In genomic region chr1:156645058-156645457, GRCh38 we compare ENCODE assay signal across 23 cellular contexts. TPM values are rescaled to one million over a fixed set of nuclear protein-coding genes. Genes with fewer than 3 reads are reported as not detected.
DNase-seq lines count a peak whose midpoint lies in the region; ATAC-seq, FAIRE-seq and TF ChIP-seq lines count a peak whose summit lies in the region.
"Had no signal": no experiment of that assay in that cellular context is flagged by ENCODE, and none has a peak within 500 bp of the region (broad histone marks: within the 10 kb centered on the region; RNA-seq: fewer than 3 reads in every experiment).

No MANE protein-coding gene starts in this region.

- no peak overlapping the region for H3K27ac Mint-ChIP-seq in activated naive CD8-positive, alpha-beta T cell treated with anti-CD3 and anti-CD28 coated beads, Interleukin-2, amount 10 ng/mL, durations not matched to agents 7 days and 5 days
- H3K27ac Mint-ChIP-seq in activated naive CD8-positive, alpha-beta T cell treated with anti-CD3 and anti-CD28 coated beads, Interleukin-2, amount 50 U/mL, for 24 hours, result no peak overlapping the region
- peak overlapping the region in 4 of 5 experiments; percentile 83 to 91 (median 86) for H3K27ac Mint-ChIP-seq in brain
- H3K27ac Mint-ChIP-seq in neural progenitor cell, result no peak overlapping the region
- H3K27ac Mint-ChIP-seq: CD4-positive, alpha-beta memory T cell; HFFc6 had no signal

- peak; percentile 25 for DNase-seq in activated naive CD8-positive, alpha-beta T cell treated with anti-CD3 and anti-CD28 coated beads, Interleukin-2, amount 10 ng/mL, durations not matched to agents 7 days and 5 days
- no peak for DNase-seq in activated naive CD8-positive, alpha-beta T cell treated with anti-CD3 and anti-CD28 coated beads, Interleukin-2, amount 50 U/mL, for 24 hours
- DNase-seq in H1 (ENCODE audit: low read depth in 1 of 2, low spot score in 2 of 2), result no peak
- DNase-seq in neural progenitor cell (ENCODE audit: low spot score), result no peak
- no peak for DNase-seq in NCI-H146 (lab: John Stamatoyannopoulos, UW)
- no peak for DNase-seq in NOMO-1 treated with dmso at 0.1 percent for 144 hours (lab: John Stamatoyannopoulos, UW; ENCODE audit: unreplicated experiment)
- DNase-seq: 8988T; Calu3; CD4-positive, alpha-beta memory T cell; DMS79 treated with DMSO at 0.1 percent for 48 hours; GM23248; HFFc6 had no signal

- peaks cover 13% of the 10 kb centered on the region; the same call in 1 of the 2 replicates for H3K23me2 ChIP-seq in H1 (ENCODE audit: low read depth, low read length)

- POLR2A ChIA-PET in activated naive CD8-positive, alpha-beta T cell treated with anti-CD3 and anti-CD28 coated beads, Interleukin-2, amount 10 ng/mL, durations not matched to agents 7 days and 5 days (lab: Charles Lee), result no interaction called here
- POLR2A ChIA-PET in H1 (lab: Charles Lee; ENCODE audit: partially characterized antibody), result interaction anchor here (1.4 to 4.5 kb wide), 4 partner anchors 18 to 60 kb away, joined by 3 to 22 read pairs (median 10); partner anchors contain the start of gene NES

- H3K9me3 Mint-ChIP-seq in activated naive CD8-positive, alpha-beta T cell treated with anti-CD3 and anti-CD28 coated beads, Interleukin-2, amount 10 ng/mL, durations not matched to agents 7 days and 5 days, result no peaks in the 10 kb centered on the region
- H3K9me3 Mint-ChIP-seq in activated naive CD8-positive, alpha-beta T cell treated with anti-CD3 and anti-CD28 coated beads, Interleukin-2, amount 50 U/mL, for 24 hours, result no peaks in the 10 kb centered on the region
- H3K9me3 Mint-ChIP-seq in brain (peaks cover 0 to 2% (median 0%) of the 10 kb centered on the region in 5 experiments), neural progenitor cell (no peaks in the 10 kb centered on the region)
- H3K9me3 Mint-ChIP-seq: HFFc6 had no signal

- H4K5ac ChIP-seq in H1 (ENCODE audit: insufficient read length, low read depth, low read length), result no peak overlapping the region

- H3K27me3 Mint-ChIP-seq in activated naive CD8-positive, alpha-beta T cell treated with anti-CD3 and anti-CD28 coated beads, Interleukin-2, amount 10 ng/mL, durations not matched to agents 7 days and 5 days, result peaks cover 85% of the 10 kb centered on the region
- peaks cover 85% of the 10 kb centered on the region for H3K27me3 Mint-ChIP-seq in activated naive CD8-positive, alpha-beta T cell treated with anti-CD3 and anti-CD28 coated beads, Interleukin-2, amount 50 U/mL, for 24 hours
- H3K27me3 Mint-ChIP-seq in brain (peaks cover 41% of the 10 kb centered on the region), neural progenitor cell (ENCODE audit: insufficient read depth, low read depth) (peaks cover 48% of the 10 kb centered on the region)

- no peak overlapping the region for H3K4ac ChIP-seq in H1 (replicated peaks; ENCODE audit: insufficient read length, low read depth, low read length)

- no peak overlapping the region for H2AFZ ChIP-seq in H1 (ENCODE audit: low read length)
- no peak overlapping the region for H2AFZ ChIP-seq in neural progenitor cell (replicated peaks)
- H2AFZ ChIP-seq: GM23248 had no signal

- no peak overlapping the region for H2BK12ac ChIP-seq in H1 (ENCODE audit: low read depth, low read length)

- no peaks in the 10 kb centered on the region for H3K36me3 ChIP-seq in H1 (ENCODE audit: control insufficient read depth in 2 of 4, insufficient read depth in 4 of 4, low read length in 3 of 4)
- no peaks in the 10 kb centered on the region for H3K36me3 ChIP-seq in neural progenitor cell
- H3K36me3 ChIP-seq: BLaER1 had no signal

- H3K4me2 ChIP-seq in H1 (ENCODE audit: insufficient read depth in 1 of 2, low read depth in 2 of 2, low read length in 2 of 2) (no peak overlapping the region), neural progenitor cell (no peak overlapping the region)
- H3K4me2 ChIP-seq: BLaER1 had no signal

- H3K9ac ChIP-seq in H1 (replicated peaks in 1 of 4; ENCODE audit: extremely low read depth in 1 of 4, low read depth in 3 of 4, low read length in 3 of 4) (no peak overlapping the region), neural progenitor cell (no peak overlapping the region)
- H3K9ac ChIP-seq: BLaER1, GM23248 had no signal

- no peaks in the 10 kb centered on the region for H3K79me1 ChIP-seq in H1 (ENCODE audit: low read depth, low read length)

- H3K23ac ChIP-seq in H1 (ENCODE audit: insufficient read length), result no peak overlapping the region

- FAIRE-seq in H1 (lab: Jason Lieb, UNC), result no peak
- FAIRE-seq: GM12878, H54 had no signal

- H2BK120ac ChIP-seq in H1 (replicated peaks; ENCODE audit: low read depth, low read length), result no peak overlapping the region

- peaks cover 8 to 23% (median 15%) of the 10 kb centered on the region in 4 experiments for H3K4me1 ChIP-seq in H1 (replicated peaks in 1 of 4; ENCODE audit: control insufficient read depth in 3 of 4, insufficient read depth in 4 of 4, low read length in 3 of 4)
- peaks cover 6% of the 10 kb centered on the region for H3K4me1 ChIP-seq in neural progenitor cell

- CTCF ChIA-PET in H1 (lab: Charles Lee; ENCODE audit: partially characterized antibody), result interaction anchor here (0.5 to 43.0 kb wide), 7 partner anchors 15 to 1777 kb away, joined by 3 to 868 read pairs (median 6); partner anchors contain the start of genes HAPLN2, NES and NTRK1

- H3K27ac ChIP-seq in H1 (ENCODE audit: low read depth, low read length) (no peak overlapping the region), neural progenitor cell (no peak overlapping the region)
- H3K27ac ChIP-seq: BLaER1, GM23248, HL-60 had no signal

- 87% methylated on average over 3 of the region's 3 CpGs; no CpG with 5 or more reads in 1 of the 2 experiments for WGBS in H1 (ENCODE audit: extremely low coverage in 1 of 2, insufficient coverage in 1 of 2, insufficient read length in 1 of 2, insufficient replicate concordance in 2 of 2, low coverage in 1 of 2, low lambda C conversion rate in 2 of 2, missing lambda C conversion rate in 1 of 2), 2 experiments

- no peak overlapping the region for H3K4me3 ChIP-seq in H1 (ENCODE audit: extremely low read depth in 1 of 4, insufficient read depth in 2 of 4, low read depth in 3 of 4, low read length in 4 of 4)
- no peak overlapping the region for H3K4me3 ChIP-seq in neural progenitor cell
- H3K4me3 ChIP-seq: BLaER1, GM12878, GM23248 had no signal

- no peak for TF ChIP-seq POLR2A in H1 (IDR thresholded peaks at IDR 0.05; ENCODE audit: control extremely low read depth in 1 of 2, low read depth in 2 of 2, low read length in 2 of 2)

- H2BK20ac ChIP-seq in H1 (ENCODE audit: low read length), result no peak overlapping the region

- ATAC-seq in activated naive CD8-positive, alpha-beta T cell treated with anti-CD3 and anti-CD28 coated beads, Interleukin-2, amount 10 ng/mL, durations not matched to agents 7 days and 5 days (ENCODE audit: low read depth), result no peak
- ATAC-seq in activated naive CD8-positive, alpha-beta T cell treated with anti-CD3 and anti-CD28 coated beads, Interleukin-2, amount 50 U/mL, for 24 hours, result no peak
- ATAC-seq in GM19395 (IDR thresholded peaks at IDR 0.05; ENCODE audit: unreplicated experiment), result no peak
- ATAC-seq: GM12878, HCT116 had no signal

- H3K14ac ChIP-seq in H1 (ENCODE audit: insufficient read length), result no peak overlapping the region

- peak overlapping the region; percentile 40; the same call in 1 of the 2 replicates for H2BK15ac ChIP-seq in H1 (ENCODE audit: low read length)

- H4K8ac ChIP-seq in H1 (ENCODE audit: extremely low read depth, insufficient read depth, low read length), result no peak overlapping the region

- H3K4me1 Mint-ChIP-seq in activated naive CD8-positive, alpha-beta T cell treated with anti-CD3 and anti-CD28 coated beads, Interleukin-2, amount 10 ng/mL, durations not matched to agents 7 days and 5 days, result peaks cover 41% of the 10 kb centered on the region
- H3K4me1 Mint-ChIP-seq in activated naive CD8-positive, alpha-beta T cell treated with anti-CD3 and anti-CD28 coated beads, Interleukin-2, amount 50 U/mL, for 24 hours, result peaks cover 22% of the 10 kb centered on the region
- H3K4me1 Mint-ChIP-seq in brain (peaks cover 50% of the 10 kb centered on the region), neural progenitor cell (peaks cover 17% of the 10 kb centered on the region)

- no peaks in the 10 kb centered on the region for H3K36me3 Mint-ChIP-seq in activated naive CD8-positive, alpha-beta T cell treated with anti-CD3 and anti-CD28 coated beads, Interleukin-2, amount 10 ng/mL, durations not matched to agents 7 days and 5 days
- H3K36me3 Mint-ChIP-seq in activated naive CD8-positive, alpha-beta T cell treated with anti-CD3 and anti-CD28 coated beads, Interleukin-2, amount 50 U/mL, for 24 hours (ENCODE audit: low read depth), result no peaks in the 10 kb centered on the region
- H3K36me3 Mint-ChIP-seq in brain (peaks cover 5% of the 10 kb centered on the region), neural progenitor cell (no peaks in the 10 kb centered on the region)
- H3K36me3 Mint-ChIP-seq: CD4-positive, alpha-beta memory T cell had no signal

- no peak for TF ChIP-seq CTCF in brain (conservative IDR thresholded peaks at IDR 0.05)
- no peak for TF ChIP-seq CTCF in H1 (IDR thresholded peaks at IDR 0.05; ENCODE audit: control extremely low read depth in 1 of 3, insufficient read depth in 1 of 3, low read depth in 1 of 3, low read length in 3 of 3)
- TF ChIP-seq CTCF in neural progenitor cell (IDR thresholded peaks at IDR 0.05), result no peak

- no peak overlapping the region for H2BK5ac ChIP-seq in H1 (ENCODE audit: low read depth, low read length)

- peaks cover 11 to 72% (median 55%) of the 10 kb centered on the region in 4 experiments for H3K27me3 ChIP-seq in H1 (replicated peaks in 1 of 4; ENCODE audit: control insufficient read depth in 3 of 4, extremely low read depth in 1 of 4, insufficient read depth in 3 of 4, low read length in 3 of 4)
- H3K27me3 ChIP-seq in neural progenitor cell, result peaks cover 100% of the 10 kb centered on the region

- no peak overlapping the region for H3K18ac ChIP-seq in H1 (ENCODE audit: extremely low read depth, low read length)

- H3K4me3 Mint-ChIP-seq in activated naive CD8-positive, alpha-beta T cell treated with anti-CD3 and anti-CD28 coated beads, Interleukin-2, amount 10 ng/mL, durations not matched to agents 7 days and 5 days, result no peak overlapping the region
- H3K4me3 Mint-ChIP-seq in activated naive CD8-positive, alpha-beta T cell treated with anti-CD3 and anti-CD28 coated beads, Interleukin-2, amount 50 U/mL, for 24 hours, result no peak overlapping the region
- H3K4me3 Mint-ChIP-seq in brain, result peak overlapping the region in 4 of 5 experiments; percentile 48 to 93 (median 74)
- peak overlapping the region; percentile 66 for H3K4me3 Mint-ChIP-seq in neural progenitor cell
- H3K4me3 Mint-ChIP-seq: CD4-positive, alpha-beta memory T cell; HFFc6 had no signal

- no peak for TF ChIP-seq EP300 in H1 (IDR thresholded peaks at IDR 0.05; ENCODE audit: borderline replicate concordance in 1 of 2, low read depth in 2 of 2, low read length in 2 of 2)

- H4K91ac ChIP-seq in H1 (replicated peaks; ENCODE audit: insufficient read length, low read length), result no peak overlapping the region

- no peak overlapping the region; the same call in 1 of the 2 replicates for H2AK5ac ChIP-seq in H1 (ENCODE audit: low read depth, low read length)

- H3K56ac ChIP-seq in H1 (replicated peaks; ENCODE audit: insufficient read length, low read depth, low read length), result no peak overlapping the region

- H3K79me2 ChIP-seq in H1 (ENCODE audit: control insufficient read depth in 1 of 2, insufficient read depth in 2 of 2, low read length in 2 of 2) (no peaks in the 10 kb centered on the region), neural progenitor cell (ENCODE audit: low read depth) (no peaks in the 10 kb centered on the region)

- peaks cover 27% of the 10 kb centered on the region for H3F3A ChIP-seq in neural progenitor cell (ENCODE audit: low read depth)

- H3K9me3 ChIP-seq in H1 (ENCODE audit: insufficient read depth in 2 of 2, low read depth in 1 of 2, low read length in 1 of 2), result no peaks in the 10 kb centered on the region
- H3K9me3 ChIP-seq in neural progenitor cell (ENCODE audit: low read depth), result no peaks in the 10 kb centered on the region
- H3K9me3 ChIP-seq: BLaER1 had no signal

- peaks cover 0 to 6% of the 10 kb centered on the region in 2 experiments for H4K20me1 ChIP-seq in H1 (replicated peaks in 1 of 2; ENCODE audit: control insufficient read depth in 1 of 2, insufficient read depth in 2 of 2, low read length in 2 of 2)
- peaks cover 39% of the 10 kb centered on the region for H4K20me1 ChIP-seq in neural progenitor cell (ENCODE audit: low read depth)

- no peak for TF ChIP-seq RAD21 in H1 (IDR thresholded peaks at IDR 0.05 in 1 of 2, conservative IDR thresholded peaks at IDR 0.05 in 1 of 2; ENCODE audit: low read depth in 2 of 2, low read length in 2 of 2)

RNA-seq across cellular contexts. Expression of gene BCAN, which starts 3.1 kb away (rescaled TPM):
- not detected for total RNA-seq in activated naive CD8-positive, alpha-beta T cell treated with anti-CD3 and anti-CD28 coated beads, Interleukin-2, amount 10 ng/mL, durations not matched to agents 7 days and 5 days
- 81.5 TPM for polyA plus RNA-seq in brain (ENCODE audit: insufficient read depth, low read depth, low replicate concordance)
- 3.8 and 4.5 TPM in 2 replicates for total RNA-seq in H1 (2021; fragmentation: NEBNext Ultra II Directional; extraction: Animal tissue kit (Norgen Biotek cat#: 25700))
- 17.1 and 24.0 TPM in 2 replicates for polyA plus RNA-seq in H1 (2011; rRNA removed)
- 11.2 TPM for polyA plus RNA-seq in H1 (2011; cell fraction: cytosol; rRNA removed)
- polyA plus RNA-seq in H1 (2011; cell fraction: nucleus; rRNA removed), result 25.7 TPM
- polyA plus RNA-seq in H1 (2012, experiment 1 of 2), result 8.8 to 14.0 TPM (median 12.1 TPM) in 4 replicates
- polyA plus RNA-seq in H1 (2012, experiment 2 of 2), result 10.6 TPM
- 8.6 TPM for polyA plus RNA-seq in H1 (2013, experiment 1 of 2)
- polyA plus RNA-seq in H1 (2013, experiment 2 of 2), result 6.8 TPM
- 4.3 and 12.9 TPM in 2 replicates for polyA minus RNA-seq in H1 (2011; rRNA and poly(A)+ RNA removed)
- 7.8 TPM for polyA minus RNA-seq in H1 (2011; cell fraction: cytosol; rRNA and poly(A)+ RNA removed)
- 6.8 TPM for polyA minus RNA-seq in H1 (2011; cell fraction: nucleus; rRNA and poly(A)+ RNA removed)
- 0.46 TPM in 1 of 2 replicates, not detected in the other for total RNA-seq in neural progenitor cell (ENCODE audit: low replicate concordance)
- total RNA-seq: A673; Calu3; CD4-positive, alpha-beta memory T cell; GM23248; HFFc6 had no signal
- polyA plus RNA-seq: AG04450; CD14-positive monocyte; CD4-positive, alpha-beta memory T cell; GM23248 had no signal

RNA-seq across cellular contexts. Expression of gene HAPLN2, which starts 25.8 kb away (rescaled TPM):
- under 1 TPM in 1 of 2 experiments, not detected in 1; 0.17 TPM for total RNA-seq in activated naive CD8-positive, alpha-beta T cell treated with anti-CD3 and anti-CD28 coated beads, Interleukin-2, amount 10 ng/mL, durations not matched to agents 7 days and 5 days
- polyA plus RNA-seq in brain (ENCODE audit: insufficient read depth, low read depth, low replicate concordance) (69.6 TPM), H1 (2011; rRNA removed) (0.51 and 1.2 TPM in 2 replicates)
- total RNA-seq in H1 (2021; fragmentation: NEBNext Ultra II Directional; extraction: Animal tissue kit (Norgen Biotek cat#: 25700)), result 0.19 TPM in 1 of 2 replicates, not detected in the other
- 0.81 TPM for polyA plus RNA-seq in H1 (2011; cell fraction: cytosol; rRNA removed)
- 3.4 TPM for polyA plus RNA-seq in H1 (2011; cell fraction: nucleus; rRNA removed)
- 0.40 to 0.92 TPM (median 0.72 TPM) in 3 of 4 replicates, not detected in the other for polyA plus RNA-seq in H1 (2012, experiment 1 of 2)
- not detected for polyA plus RNA-seq in H1 (2012, experiment 2 of 2)
- polyA plus RNA-seq in H1 (2013, experiment 1 of 2), result 0.45 TPM
- polyA plus RNA-seq in H1 (2013, experiment 2 of 2), result 0.15 TPM
- polyA minus RNA-seq in H1 (2011; rRNA and poly(A)+ RNA removed), result not detected in 2 replicates
- polyA minus RNA-seq in H1 (2011; cell fraction: cytosol; rRNA and poly(A)+ RNA removed), result not detected
- polyA minus RNA-seq in H1 (2011; cell fraction: nucleus; rRNA and poly(A)+ RNA removed), result 0.50 TPM
- 0.65 TPM in 1 of 2 replicates, not detected in the other for total RNA-seq in neural progenitor cell (ENCODE audit: low replicate concordance)
- total RNA-seq: A673; Calu3; CD4-positive, alpha-beta memory T cell; GM12878; GM23248; HFFc6; HT1080 had no signal
- polyA plus RNA-seq: AG04450; CD14-positive monocyte; CD4-positive, alpha-beta memory T cell; GM23248 had no signal

RNA-seq across cellular contexts. Expression of gene NES, which starts 32.1 kb away (rescaled TPM):
- total RNA-seq in activated naive CD8-positive, alpha-beta T cell treated with anti-CD3 and anti-CD28 coated beads, Interleukin-2, amount 10 ng/mL, durations not matched to agents 7 days and 5 days, result not detected
- 12.7 TPM for polyA plus RNA-seq in brain (ENCODE audit: insufficient read depth, low read depth, low replicate concordance)
- 135 and 138 TPM in 2 replicates for total RNA-seq in H1 (2021; fragmentation: NEBNext Ultra II Directional; extraction: Animal tissue kit (Norgen Biotek cat#: 25700))
- polyA plus RNA-seq in H1 (2011; rRNA removed), result 13.3 and 20.3 TPM in 2 replicates
- polyA plus RNA-seq in H1 (2011; cell fraction: cytosol; rRNA removed), result 21.1 TPM
- polyA plus RNA-seq in H1 (2011; cell fraction: nucleus; rRNA removed), result 54.8 TPM
- polyA plus RNA-seq in H1 (2012, experiment 1 of 2), result 97.4 to 124 TPM (median 113 TPM) in 4 replicates
- 43.3 TPM for polyA plus RNA-seq in H1 (2012, experiment 2 of 2)
- polyA plus RNA-seq in H1 (2013, experiment 1 of 2), result 55.5 TPM
- 53.5 TPM for polyA plus RNA-seq in H1 (2013, experiment 2 of 2)
- polyA minus RNA-seq in H1 (2011; rRNA and poly(A)+ RNA removed), result 17.2 and 19.2 TPM in 2 replicates
- 31.7 TPM for polyA minus RNA-seq in H1 (2011; cell fraction: cytosol; rRNA and poly(A)+ RNA removed)
- 22.7 TPM for polyA minus RNA-seq in H1 (2011; cell fraction: nucleus; rRNA and poly(A)+ RNA removed)
- total RNA-seq in neural progenitor cell (ENCODE audit: low replicate concordance), result 83.8 and 219 TPM in 2 replicates
- total RNA-seq: CD4-positive, alpha-beta memory T cell had no signal
- polyA plus RNA-seq: CD14-positive monocyte; CD4-positive, alpha-beta memory T cell had no signal

RNA-seq across cellular contexts. Expression of gene GPATCH4, which starts 43.8 kb away (rescaled TPM):
- 10 to 100 TPM; 29.7 to 31.1 TPM for total RNA-seq in activated naive CD8-positive, alpha-beta T cell treated with anti-CD3 and anti-CD28 coated beads, Interleukin-2, amount 10 ng/mL, durations not matched to agents 7 days and 5 days
- polyA plus RNA-seq in brain (ENCODE audit: insufficient read depth, low read depth, low replicate concordance), result 11.5 TPM
- 47.9 and 48.5 TPM in 2 replicates for total RNA-seq in H1 (2021; fragmentation: NEBNext Ultra II Directional; extraction: Animal tissue kit (Norgen Biotek cat#: 25700))
- polyA plus RNA-seq in H1 (2011; rRNA removed), result 19.3 and 20.5 TPM in 2 replicates
- polyA plus RNA-seq in H1 (2011; cell fraction: cytosol; rRNA removed), result 41.0 TPM
- 26.5 TPM for polyA plus RNA-seq in H1 (2011; cell fraction: nucleus; rRNA removed)
- polyA plus RNA-seq in H1 (2012, experiment 1 of 2), result 71.6 to 116 TPM (median 83.2 TPM) in 4 replicates
- polyA plus RNA-seq in H1 (2012, experiment 2 of 2), result 13.8 TPM
- polyA plus RNA-seq in H1 (2013, experiment 1 of 2), result 53.9 TPM
- polyA plus RNA-seq in H1 (2013, experiment 2 of 2), result 53.2 TPM
- 53.2 and 70.6 TPM in 2 replicates for polyA minus RNA-seq in H1 (2011; rRNA and poly(A)+ RNA removed)
- 23.5 TPM for polyA minus RNA-seq in H1 (2011; cell fraction: cytosol; rRNA and poly(A)+ RNA removed)
- 85.1 TPM for polyA minus RNA-seq in H1 (2011; cell fraction: nucleus; rRNA and poly(A)+ RNA removed)
- 17.2 and 18.6 TPM in 2 replicates for total RNA-seq in neural progenitor cell (ENCODE audit: low replicate concordance)

RNA-seq across cellular contexts. Expression of gene NAXE, which starts 53.5 kb away (rescaled TPM):
- 10 to 100 TPM; 53.8 TPM for total RNA-seq in activated naive CD8-positive, alpha-beta T cell treated with anti-CD3 and anti-CD28 coated beads, Interleukin-2, amount 10 ng/mL, durations not matched to agents 7 days and 5 days
- 133 TPM for polyA plus RNA-seq in brain (ENCODE audit: insufficient read depth, low read depth, low replicate concordance)
- total RNA-seq in H1 (2021; fragmentation: NEBNext Ultra II Directional; extraction: Animal tissue kit (Norgen Biotek cat#: 25700)), result 73.1 and 75.4 TPM in 2 replicates
- polyA plus RNA-seq in H1 (2011; rRNA removed), result 74.3 and 99.5 TPM in 2 replicates
- polyA plus RNA-seq in H1 (2011; cell fraction: cytosol; rRNA removed), result 81.7 TPM
- polyA plus RNA-seq in H1 (2011; cell fraction: nucleus; rRNA removed), result 111 TPM
- polyA plus RNA-seq in H1 (2012, experiment 1 of 2), result 74.5 to 117 TPM (median 106 TPM) in 4 replicates
- 142 TPM for polyA plus RNA-seq in H1 (2012, experiment 2 of 2)
- 84.0 TPM for polyA plus RNA-seq in H1 (2013, experiment 1 of 2)
- polyA plus RNA-seq in H1 (2013, experiment 2 of 2), result 93.6 TPM
- 43.2 and 70.3 TPM in 2 replicates for polyA minus RNA-seq in H1 (2011; rRNA and poly(A)+ RNA removed)
- 32.7 TPM for polyA minus RNA-seq in H1 (2011; cell fraction: cytosol; rRNA and poly(A)+ RNA removed)
- polyA minus RNA-seq in H1 (2011; cell fraction: nucleus; rRNA and poly(A)+ RNA removed), result 59.4 TPM
- 32.8 and 51.3 TPM in 2 replicates for total RNA-seq in neural progenitor cell (ENCODE audit: low replicate concordance)

Comparison
In these comparisons a context has a peak if more than half of its experiments do, and no peak if none do; other contexts are left out.
1. H3K27ac Mint-ChIP-seq: peak in brain (4 of 5); none in activated naive CD8-positive, alpha-beta T cell treated with anti-CD3 and anti-CD28 coated beads, Interleukin-2, amount 10 ng/mL, durations not matched to agents 7 days and 5 days (single experiment), activated naive CD8-positive, alpha-beta T cell treated with anti-CD3 and anti-CD28 coated beads, Interleukin-2, amount 50 U/mL, for 24 hours (single experiment) and neural progenitor cell (single experiment).
2. H3K4me3 Mint-ChIP-seq: peak in brain (4 of 5) and neural progenitor cell (single experiment); none in activated naive CD8-positive, alpha-beta T cell treated with anti-CD3 and anti-CD28 coated beads, Interleukin-2, amount 10 ng/mL, durations not matched to agents 7 days and 5 days (single experiment) and activated naive CD8-positive, alpha-beta T cell treated with anti-CD3 and anti-CD28 coated beads, Interleukin-2, amount 50 U/mL, for 24 hours (single experiment).
3. RNA of gene NES, which starts 32.1 kb away (total RNA-seq): 135 to 138 TPM in H1 and 83.8 to 219 TPM in neural progenitor cell; not detected in activated naive CD8-positive, alpha-beta T cell treated with anti-CD3 and anti-CD28 coated beads, Interleukin-2, amount 10 ng/mL, durations not matched to agents 7 days and 5 days; every median in the first group is over 10 times any median in the second.